ENCODE assay signal across 12 cellular contexts in genomic region chr13:20461481-20461859, GRCh38.
DNase-seq lines count a peak whose midpoint lies in the region; ATAC-seq and TF ChIP-seq lines count a peak whose summit lies in the region.
"Had no signal": no experiment of that assay in that cellular context is flagged by ENCODE, and none has a peak within 500 bp of the region (broad histone marks: within the 10 kb centered on the region; RNA-seq: fewer than 3 reads in every experiment).

No MANE protein-coding gene starts in this region.

- peaks cover 1 to 8% of the 10 kb centered on the region in 2 donors for H3K36me3 Mint-ChIP-seq in CD4-positive, alpha-beta memory T cell
- peaks cover 0 to 12% (median 8%) of the 10 kb centered on the region in 5 donors for H3K36me3 Mint-ChIP-seq in naive thymus-derived CD4-positive, alpha-beta T cell
- H3K36me3 Mint-ChIP-seq in Caco-2 (ENCODE audit: insufficient read depth, unreplicated experiment), result no peaks in the 10 kb centered on the region
- peaks cover 0 to 8% (median 5%) of the 10 kb centered on the region in 3 donors for H3K36me3 Mint-ChIP-seq in CD8-positive, alpha-beta memory T cell

- POLR2A ChIA-PET in CD4-positive, alpha-beta memory T cell (lab: Charles Lee; ENCODE audit: partially characterized antibody), result no interaction called here
- POLR2A ChIA-PET in naive thymus-derived CD4-positive, alpha-beta T cell (lab: Charles Lee), result no interaction called here
- POLR2A ChIA-PET in Caco-2 (lab: Charles Lee), result no interaction called here
- POLR2A ChIA-PET in CD8-positive, alpha-beta memory T cell (lab: Charles Lee), result no interaction called here

- H3K4me3 ChIP-seq in CD4-positive, alpha-beta memory T cell (ENCODE audit: low read length in 2 of 2), result no peak overlapping the region
- H3K4me3 ChIP-seq in astrocyte of the spinal cord (ENCODE audit: low read depth, low read length) (no peak overlapping the region), Caco-2 (ENCODE audit: low read depth, low read length) (no peak overlapping the region)
- H3K4me3 ChIP-seq in naive thymus-derived CD4-positive, alpha-beta T cell (ENCODE audit: low read length), result no peak overlapping the region
- H3K4me3 ChIP-seq in CD8-positive, alpha-beta memory T cell (ENCODE audit: low read length), result no peak overlapping the region
- H3K4me3 ChIP-seq: ascending aorta, gastroesophageal sphincter had no signal

- ATAC-seq in naive thymus-derived CD4-positive, alpha-beta T cell, result no peak
- ATAC-seq: gastroesophageal sphincter had no signal

- no peak overlapping the region for H3K4me3 Mint-ChIP-seq in CD4-positive, alpha-beta memory T cell
- H3K4me3 Mint-ChIP-seq in naive thymus-derived CD4-positive, alpha-beta T cell, result no peak overlapping the region
- H3K4me3 Mint-ChIP-seq in Caco-2 (ENCODE audit: unreplicated experiment), result no peak overlapping the region
- H3K4me3 Mint-ChIP-seq in CD8-positive, alpha-beta memory T cell, result no peak overlapping the region

- H3K36me3 ChIP-seq in CD4-positive, alpha-beta memory T cell (ENCODE audit: insufficient read depth, low read length), result no peaks in the 10 kb centered on the region
- no peaks in the 10 kb centered on the region for H3K36me3 ChIP-seq in naive thymus-derived CD4-positive, alpha-beta T cell (ENCODE audit: control insufficient read depth in 2 of 3, insufficient read depth in 3 of 3, low read length in 3 of 3)
- no peaks in the 10 kb centered on the region for H3K36me3 ChIP-seq in Caco-2 (ENCODE audit: control insufficient read depth, insufficient read depth, low read length)
- H3K36me3 ChIP-seq in CD8-positive, alpha-beta memory T cell (ENCODE audit: insufficient read depth, low read length), result no peaks in the 10 kb centered on the region
- H3K36me3 ChIP-seq: ascending aorta had no signal

- H3K27ac Mint-ChIP-seq in CD4-positive, alpha-beta memory T cell, result peak overlapping the region in 4 of 7 donors; percentile 2 to 74 (median 54)
- H3K27ac Mint-ChIP-seq in naive thymus-derived CD4-positive, alpha-beta T cell, result peak overlapping the region in 6 of 9 donors; percentile 21 to 84 (median 36)
- no peak overlapping the region for H3K27ac Mint-ChIP-seq in Caco-2 (ENCODE audit: unreplicated experiment)
- H3K27ac Mint-ChIP-seq in CD8-positive, alpha-beta memory T cell, result peak overlapping the region in 2 of 8 donors; percentile 1 to 12
- H3K27ac Mint-ChIP-seq: IgD-negative memory B cell had no signal

- H3K27ac ChIP-seq in CD4-positive, alpha-beta memory T cell (ENCODE audit: low read depth, low read length), result no peak overlapping the region
- no peak overlapping the region for H3K27ac ChIP-seq in naive thymus-derived CD4-positive, alpha-beta T cell (ENCODE audit: low read depth, low read length)
- H3K27ac ChIP-seq in CD8-positive, alpha-beta memory T cell (ENCODE audit: low read depth, low read length), result no peak overlapping the region
- H3K27ac ChIP-seq: ascending aorta, gastroesophageal sphincter had no signal

- in situ Hi-C loops in astrocyte of the spinal cord (cut with HindIII; ENCODE audit: low sequenced_read_pairs), result no loop called here

- DNase-seq in CD4-positive, alpha-beta memory T cell, result no peak
- DNase-seq in M059J (ENCODE audit: low read depth) (peak; percentile 66), astrocyte of the spinal cord (ENCODE audit: low read depth, low spot score) (peak; percentile 67), Caco-2 (no peak), ecto neural progenitor cell (ENCODE audit: low spot score) (no peak), COLO668 (lab: John Stamatoyannopoulos, UW; ENCODE audit: unreplicated experiment) (no peak)
- peak in 1 of 9 donors; percentile 45 for DNase-seq in naive thymus-derived CD4-positive, alpha-beta T cell
- DNase-seq in CD8-positive, alpha-beta memory T cell, result no peak
- DNase-seq: NCI-H69 had no signal

- no peaks in the 10 kb centered on the region for H3K27me3 Mint-ChIP-seq in CD4-positive, alpha-beta memory T cell
- no peaks in the 10 kb centered on the region for H3K27me3 Mint-ChIP-seq in naive thymus-derived CD4-positive, alpha-beta T cell
- H3K27me3 Mint-ChIP-seq in Caco-2 (ENCODE audit: insufficient read depth, unreplicated experiment), result no peaks in the 10 kb centered on the region
- H3K27me3 Mint-ChIP-seq in CD8-positive, alpha-beta memory T cell, result no peaks in the 10 kb centered on the region

- CTCF ChIA-PET in CD4-positive, alpha-beta memory T cell (lab: Charles Lee; ENCODE audit: partially characterized antibody), result no interaction called here
- CTCF ChIA-PET in naive thymus-derived CD4-positive, alpha-beta T cell (lab: Charles Lee), result no interaction called here
- CTCF ChIA-PET in Caco-2 (lab: Charles Lee), result no interaction called here
- CTCF ChIA-PET in CD8-positive, alpha-beta memory T cell (lab: Charles Lee), result no interaction called here

- H3K4me1 Mint-ChIP-seq in CD4-positive, alpha-beta memory T cell, result peaks cover 9 to 36% (median 18%) of the 10 kb centered on the region in 4 donors
- H3K4me1 Mint-ChIP-seq in naive thymus-derived CD4-positive, alpha-beta T cell, result peaks cover 6 to 64% (median 22%) of the 10 kb centered on the region in 7 donors
- no peaks in the 10 kb centered on the region for H3K4me1 Mint-ChIP-seq in Caco-2 (ENCODE audit: low read depth, unreplicated experiment)
- peaks cover 15 to 30% (median 19%) of the 10 kb centered on the region in 3 donors for H3K4me1 Mint-ChIP-seq in CD8-positive, alpha-beta memory T cell

- H3K27me3 ChIP-seq in CD4-positive, alpha-beta memory T cell (ENCODE audit: insufficient read depth, low read length), result no peaks in the 10 kb centered on the region
- H3K27me3 ChIP-seq in naive thymus-derived CD4-positive, alpha-beta T cell (ENCODE audit: control insufficient read depth in 2 of 2, insufficient read depth in 2 of 2, low read length in 2 of 2), result no peaks in the 10 kb centered on the region
- H3K27me3 ChIP-seq in Caco-2 (replicated peaks; ENCODE audit: control insufficient read depth, insufficient read depth, low read length), result no peaks in the 10 kb centered on the region
- no peaks in the 10 kb centered on the region for H3K27me3 ChIP-seq in CD8-positive, alpha-beta memory T cell (ENCODE audit: insufficient read depth, low read length, poor library complexity, severe bottlenecking)
- H3K27me3 ChIP-seq: ascending aorta, gastroesophageal sphincter had no signal

- no TSS peak for BruUV-seq in Caco-2 (replicated peaks; lab: Mats Ljungman, UMichigan)

- TF ChIP-seq CTCF in astrocyte of the spinal cord (IDR thresholded peaks at IDR 0.05; ENCODE audit: low read depth, low read length), result no peak
- no peak for TF ChIP-seq CTCF in Caco-2 (IDR thresholded peaks at IDR 0.05; ENCODE audit: insufficient read depth in 1 of 2, low read depth in 1 of 2, low read length in 1 of 2, severe bottlenecking in 1 of 2, unreplicated experiment in 1 of 2)

- intact Hi-C loops in CD4-positive, alpha-beta memory T cell (cut with micrococcal nuclease), result no loop called here
- intact Hi-C loops in naive thymus-derived CD4-positive, alpha-beta T cell (cut with micrococcal nuclease), result no loop called here
- intact Hi-C loops in Caco-2 (cut with micrococcal nuclease; ENCODE audit: unreplicated experiment), result no loop called here

- peaks cover 16% of the 10 kb centered on the region for H3K4me1 ChIP-seq in CD4-positive, alpha-beta memory T cell (ENCODE audit: insufficient read depth, low read length)
- no peaks in the 10 kb centered on the region for H3K4me1 ChIP-seq in naive thymus-derived CD4-positive, alpha-beta T cell (ENCODE audit: control insufficient read depth in 2 of 2, insufficient read depth in 2 of 2, low read length in 2 of 2)
- no peaks in the 10 kb centered on the region for H3K4me1 ChIP-seq in Caco-2
- H3K4me1 ChIP-seq in CD8-positive, alpha-beta memory T cell (ENCODE audit: insufficient read depth, low read length), result peaks cover 13% of the 10 kb centered on the region
- H3K4me1 ChIP-seq: ascending aorta had no signal

- H3K9me3 Mint-ChIP-seq in CD4-positive, alpha-beta memory T cell, result no peaks in the 10 kb centered on the region
- H3K9me3 Mint-ChIP-seq in naive thymus-derived CD4-positive, alpha-beta T cell, result peaks cover 0 to 5% (median 0%) of the 10 kb centered on the region in 11 donors
- no peaks in the 10 kb centered on the region for H3K9me3 Mint-ChIP-seq in Caco-2 (ENCODE audit: unreplicated experiment)
- H3K9me3 Mint-ChIP-seq in CD8-positive, alpha-beta memory T cell, result peaks cover 0 to 2% (median 0%) of the 10 kb centered on the region in 5 donors

- no peaks in the 10 kb centered on the region for H3K9me3 ChIP-seq in CD4-positive, alpha-beta memory T cell (ENCODE audit: control insufficient read depth in 1 of 2, low read length in 2 of 2)
- H3K9me3 ChIP-seq in naive thymus-derived CD4-positive, alpha-beta T cell (ENCODE audit: control insufficient read depth in 2 of 3, low read length in 3 of 3), result no peaks in the 10 kb centered on the region
- H3K9me3 ChIP-seq in Caco-2, result no peaks in the 10 kb centered on the region
- no peaks in the 10 kb centered on the region for H3K9me3 ChIP-seq in CD8-positive, alpha-beta memory T cell (ENCODE audit: low read length)
- H3K9me3 ChIP-seq: ascending aorta, gastroesophageal sphincter had no signal

Comparison
In these comparisons a context has a peak if more than half of its experiments do, and no peak if none do; other contexts are left out.
1. DNase-seq: peak in M059J (single experiment) and astrocyte of the spinal cord (single experiment); none in CD4-positive, alpha-beta memory T cell (0 of 5), Caco-2 (0 of 2), ecto neural progenitor cell (single experiment), COLO668 (single experiment) and CD8-positive, alpha-beta memory T cell (0 of 5).